ENCODE assay signal across 8 cellular contexts in genomic region chr6:37819802-37820712, GRCh38. TPM values are rescaled to one million over a fixed set of nuclear protein-coding genes. Genes with fewer than 3 reads are reported as not detected.
DNase-seq lines count a peak whose midpoint lies in the region; ATAC-seq, FAIRE-seq and TF ChIP-seq lines count a peak whose summit lies in the region.

No MANE protein-coding gene starts in this region.

- peaks cover 6% of the 10 kb centered on the region for H4K20me1 ChIP-seq in SU-DHL-6 (ENCODE audit: low read depth, low read length)

- no peak for TF ChIP-seq POLR2A in heart left ventricle (IDR thresholded peaks at IDR 0.05)

- intact Hi-C loops in heart left ventricle (cut with DNase I) (loop anchor here in 3 of 10 donors (5.0 to 10.0 kb wide), 3 partner anchors 37 to 185 kb away; no protein-coding TSS in a partner anchor), posterior vena cava (cut with DNase I) (no loop called here)

- H2AFZ ChIP-seq in SU-DHL-6 (ENCODE audit: low read depth, low read length, severe bottlenecking), result no peak overlapping the region

- ATAC-seq in HG03354 (IDR thresholded peaks at IDR 0.05; ENCODE audit: poor library complexity, severe bottlenecking, unreplicated experiment), result peak; percentile 13
- peak in 3 of 4 donors; percentile 14 to 23 (median 22) for ATAC-seq in heart left ventricle
- no peak for ATAC-seq in GM18520 (IDR thresholded peaks at IDR 0.05; ENCODE audit: unreplicated experiment)

- H3K4me3 ChIP-seq in SU-DHL-6 (ENCODE audit: insufficient read depth, low read length, poor library complexity, severe bottlenecking), result peak overlapping the region; percentile 87
- H3K4me3 ChIP-seq in adipocyte (ENCODE audit: low read length), result peak overlapping the region; percentile 96
- H3K4me3 ChIP-seq in heart left ventricle, result peak overlapping the region; percentile 59 to 96 (median 86)

- FAIRE-seq in urothelium cell line (lab: Jason Lieb, UNC), result no peak

- DNase-seq in CMK (ENCODE audit: low read depth) (peak; percentile 60), adipocyte (ENCODE audit: low read depth) (peak; percentile 90), heart left ventricle (peak; percentile 60 to 77 (median 70)), posterior vena cava (ENCODE audit: low spot score) (peak; percentile 88), urothelium cell line (ENCODE audit: low spot score) (peak; percentile 48)

- H3K79me2 ChIP-seq in SU-DHL-6 (ENCODE audit: insufficient read depth, low read length), result peaks cover 47% of the 10 kb centered on the region

- H3K9me2 ChIP-seq in SU-DHL-6 (replicated peaks; ENCODE audit: insufficient read depth, low read length), result no peaks in the 10 kb centered on the region

- H3K4me2 ChIP-seq in SU-DHL-6 (ENCODE audit: low read depth, low read length, poor library complexity, severe bottlenecking), result peak overlapping the region; percentile 77

- TF ChIP-seq CTCF in SU-DHL-6 (IDR thresholded peaks at IDR 0.05; ENCODE audit: insufficient read depth, low read length, poor library complexity, severe bottlenecking) (no peak), heart left ventricle (IDR thresholded peaks at IDR 0.05) (no peak)

- H3K27ac ChIP-seq in SU-DHL-6 (ENCODE audit: low read depth, low read length) (no peak overlapping the region), heart left ventricle (peak overlapping the region; percentile 84 to 100 (median 98))

- H3F3A ChIP-seq in SU-DHL-6 (ENCODE audit: insufficient read depth), result peaks cover 12% of the 10 kb centered on the region

- H3K9me3 ChIP-seq in SU-DHL-6 (ENCODE audit: insufficient read depth, low read length) (no peaks in the 10 kb centered on the region), adipocyte (ENCODE audit: control insufficient read depth, low read length) (no peaks in the 10 kb centered on the region), heart left ventricle (no peaks in the 10 kb centered on the region)

- H3K9ac ChIP-seq in SU-DHL-6 (ENCODE audit: low read length) (peak overlapping the region; percentile 80), adipocyte (ENCODE audit: low read length) (peak overlapping the region; percentile 98)

- H3K4me1 ChIP-seq in adipocyte (ENCODE audit: control insufficient read depth, insufficient read depth, low read length), result peaks cover 41% of the 10 kb centered on the region
- H3K4me1 ChIP-seq in heart left ventricle, result peaks cover 7 to 58% (median 44%) of the 10 kb centered on the region in 12 donors

- 0 to 1% (median 1%) methylated on average over 11 to 70 of the region's 71 CpGs for WGBS in heart left ventricle, 4 donors

- no peaks in the 10 kb centered on the region for H3K36me3 ChIP-seq in SU-DHL-6 (ENCODE audit: low read length)
- no peaks in the 10 kb centered on the region for H3K36me3 ChIP-seq in adipocyte (ENCODE audit: control insufficient read depth, insufficient read depth, low read length, severe bottlenecking)
- H3K36me3 ChIP-seq in heart left ventricle, result no peaks in the 10 kb centered on the region

- H3K27me3 ChIP-seq in SU-DHL-6 (ENCODE audit: low read length) (no peaks in the 10 kb centered on the region), adipocyte (replicated peaks; ENCODE audit: control insufficient read depth, insufficient read depth, low read length) (no peaks in the 10 kb centered on the region), heart left ventricle (no peaks in the 10 kb centered on the region)

RNA-seq across cellular contexts. Expression of gene ZFAND3, which starts 0.5 kb away (rescaled TPM):
- 100 to 1,000 TPM in 5 of 9 donors, 10 to 100 TPM in 4; 36.0 to 114 (median 100) TPM for total RNA-seq in heart left ventricle
- 10 to 100 TPM; 29.1 to 83.2 TPM for polyA plus RNA-seq in heart left ventricle
- 10 to 100 TPM; 53.8 to 69.3 TPM for total RNA-seq in posterior vena cava
